In the genomic region with DNA sequence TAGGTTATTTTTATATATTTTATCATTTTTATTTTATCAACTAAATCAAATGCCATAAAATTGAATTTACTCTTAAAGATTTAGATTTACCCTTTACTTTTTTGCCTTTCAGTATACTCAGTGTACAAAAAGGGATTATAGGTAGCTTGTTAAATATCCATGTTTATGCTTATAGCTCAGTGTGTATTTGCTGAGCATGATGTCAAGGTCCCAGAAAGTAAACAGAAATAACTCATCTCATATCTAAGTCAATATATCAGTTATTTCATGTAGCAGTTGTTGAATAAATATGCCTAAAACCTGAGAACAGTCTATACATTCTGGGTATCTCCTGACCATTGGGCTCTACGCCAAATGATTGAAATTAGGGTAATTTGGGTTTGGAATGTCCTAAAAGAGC, we compare ENCODE assay signal across 8 cellular contexts.
"Had no signal": no experiment of that assay in that cellular context is flagged by ENCODE, and none has a peak within 500 bp of the region (broad histone marks: within the 10 kb centered on the region; RNA-seq: fewer than 3 reads in every experiment).

No MANE protein-coding gene starts in this region.

- H3K4me3 ChIP-seq: GM23338 had no signal

- FAIRE-seq: H1, H54, HepG2 had no signal

- DNase-seq: H9, HCEC 1CT, KBM-7 had no signal

- H3K27ac ChIP-seq: HL-60 had no signal

- ATAC-seq: GM23338, HepG2 had no signal

- H2AFZ ChIP-seq: GM23338 had no signal

- H3K4me2 ChIP-seq: GM23338 had no signal
